ENCODE assay signal across 13 cellular contexts in genomic region chr1:1063261-1063944, GRCh38. TPM values are rescaled to one million over a fixed set of nuclear protein-coding genes. Genes with fewer than 3 reads are reported as not detected.
A peak's percentile ranks its signal among the peaks of the same experiment; 100 is the strongest.
DNase-seq lines count a peak whose midpoint lies in the region; ATAC-seq and TF ChIP-seq lines count a peak whose summit lies in the region.
"Had no signal": no experiment of that assay in that cellular context is flagged by ENCODE, and none has a peak within 500 bp of the region (broad histone marks: within the 10 kb centered on the region; RNA-seq: fewer than 3 reads in every experiment).

No MANE protein-coding gene starts in this region.

- TF ChIP-seq CTCF in Panc1 (IDR thresholded peaks at IDR 0.05), result no peak

- no peaks in the 10 kb centered on the region for H3K36me3 Mint-ChIP-seq in stimulated activated naive CD8-positive, alpha-beta T cell treated with anti-CD3 and anti-CD28 coated beads, Interleukin-15, Interleukin-2, amounts not matched to agents 100 ng/mL and 50 ng/mL, for 24 hours (ENCODE audit: low read depth)
- peaks cover 8% of the 10 kb centered on the region for H3K36me3 Mint-ChIP-seq in effector memory CD8-positive, alpha-beta T cell (ENCODE audit: insufficient read depth)
- no peaks in the 10 kb centered on the region for H3K36me3 Mint-ChIP-seq in naive thymus-derived CD4-positive, alpha-beta T cell

- DNase-seq in stimulated activated naive CD8-positive, alpha-beta T cell treated with anti-CD3 and anti-CD28 coated beads, Interleukin-15, Interleukin-2, amounts not matched to agents 100 U/mL and 50 U/mL, for 24 hours, result no peak
- DNase-seq in Panc1 (ENCODE audit: low read depth, low spot score) (no peak), SHP77 treated with DMSO at 0.1 percent for 48 hours (lab: John Stamatoyannopoulos, UW) (no peak), NCI-H345 treated with DMSO at 0.1 percent for 48 hours (lab: John Stamatoyannopoulos, UW; ENCODE audit: unreplicated experiment) (no peak), D341Med (ENCODE audit: low spot score) (no peak)
- DNase-seq in effector memory CD8-positive, alpha-beta T cell, result no peak
- no peak for DNase-seq in naive thymus-derived CD4-positive, alpha-beta T cell
- DNase-seq: SIG-M5 had no signal

- no peaks in the 10 kb centered on the region for H3K36me3 ChIP-seq in Panc1 (ENCODE audit: control insufficient read depth, insufficient read depth, low read length)
- no peaks in the 10 kb centered on the region for H3K36me3 ChIP-seq in naive thymus-derived CD4-positive, alpha-beta T cell (ENCODE audit: control insufficient read depth in 2 of 3, insufficient read depth in 3 of 3, low read length in 3 of 3)

- no peak for ATAC-seq in stimulated activated naive CD8-positive, alpha-beta T cell treated with anti-CD3 and anti-CD28 coated beads, Interleukin-15, Interleukin-2, amounts not matched to agents 100 U/mL and 50 U/mL, for 24 hours
- ATAC-seq in Panc1, result peak; percentile 25
- ATAC-seq in effector memory CD8-positive, alpha-beta T cell (replicated peaks), result no peak
- ATAC-seq in naive thymus-derived CD4-positive, alpha-beta T cell, result no peak

- BruUV-seq in Panc1 (replicated peaks; lab: Mats Ljungman, UMichigan), result no TSS peak

- peaks cover 20% of the 10 kb centered on the region for H3K4me1 ChIP-seq in Panc1 (ENCODE audit: control insufficient read depth, insufficient read depth, low read length)
- peaks cover 4 to 27% of the 10 kb centered on the region in 2 donors for H3K4me1 ChIP-seq in naive thymus-derived CD4-positive, alpha-beta T cell (ENCODE audit: control insufficient read depth in 2 of 2, insufficient read depth in 2 of 2, low read length in 2 of 2)

- H3K4me3 ChIP-seq in Panc1 (ENCODE audit: low read depth in 2 of 2, low read length in 2 of 2), result peak overlapping the region in 1 of 2 experiments; percentile 41; a peak in 2 of 4 replicates
- no peak overlapping the region for H3K4me3 ChIP-seq in naive thymus-derived CD4-positive, alpha-beta T cell (ENCODE audit: low read length)

- H3K9me3 ChIP-seq in Panc1 (ENCODE audit: control insufficient read depth, insufficient read depth, low read depth, low read length), result no peaks in the 10 kb centered on the region
- no peaks in the 10 kb centered on the region for H3K9me3 ChIP-seq in naive thymus-derived CD4-positive, alpha-beta T cell (ENCODE audit: control insufficient read depth in 2 of 3, low read length in 3 of 3)

- H3K27me3 Mint-ChIP-seq in stimulated activated naive CD8-positive, alpha-beta T cell treated with anti-CD3 and anti-CD28 coated beads, Interleukin-15, Interleukin-2, amounts not matched to agents 100 ng/mL and 50 ng/mL, for 24 hours, result peaks cover 9% of the 10 kb centered on the region
- peaks cover 5 to 34% of the 10 kb centered on the region in 2 donors for H3K27me3 Mint-ChIP-seq in effector memory CD8-positive, alpha-beta T cell
- peaks cover 7 to 19% (median 13%) of the 10 kb centered on the region in 5 donors for H3K27me3 Mint-ChIP-seq in naive thymus-derived CD4-positive, alpha-beta T cell

- H3K27ac Mint-ChIP-seq in stimulated activated naive CD8-positive, alpha-beta T cell treated with anti-CD3 and anti-CD28 coated beads, Interleukin-15, Interleukin-2, amounts not matched to agents 100 ng/mL and 50 ng/mL, for 24 hours, result peak overlapping the region; percentile 85
- peak overlapping the region in 1 of 2 donors; percentile 78 for H3K27ac Mint-ChIP-seq in effector memory CD8-positive, alpha-beta T cell
- H3K27ac Mint-ChIP-seq in naive thymus-derived CD4-positive, alpha-beta T cell, result peak overlapping the region in 1 of 9 donors; percentile 43
- H3K27ac Mint-ChIP-seq: CD4-positive, alpha-beta T cell had no signal

- POLR2A ChIA-PET in Panc1 (lab: Charles Lee), result no interaction called here
- POLR2A ChIA-PET in naive thymus-derived CD4-positive, alpha-beta T cell (lab: Charles Lee), result interaction anchor here (1.7 to 2.4 kb wide), 2 partner anchors 23 to 49 kb away, joined by 4 to 6 read pairs; partner anchors contain the start of gene ISG15

- intact Hi-C loops in Panc1 (cut with micrococcal nuclease; ENCODE audit: unreplicated experiment), result loop anchor here (10.0 kb wide), 1 partner anchor 49 kb away; the partner anchor contains the start of gene ISG15
- intact Hi-C loops in naive thymus-derived CD4-positive, alpha-beta T cell (cut with micrococcal nuclease), result loop anchor here in 1 of 2 donors (1.0 kb wide), 2 partner anchors 30 to 79 kb away; no protein-coding TSS in a partner anchor

- H3K4me3 Mint-ChIP-seq in stimulated activated naive CD8-positive, alpha-beta T cell treated with anti-CD3 and anti-CD28 coated beads, Interleukin-15, Interleukin-2, amounts not matched to agents 100 ng/mL and 50 ng/mL, for 24 hours, result peak overlapping the region; percentile 79
- H3K4me3 Mint-ChIP-seq in effector memory CD8-positive, alpha-beta T cell, result peak overlapping the region; percentile 27 to 45
- peak overlapping the region in 1 of 10 donors; percentile 64 for H3K4me3 Mint-ChIP-seq in naive thymus-derived CD4-positive, alpha-beta T cell

- CTCF ChIA-PET in Panc1 (lab: Charles Lee), result interaction anchor here (1.0 to 1.6 kb wide), 4 partner anchors 9 to 80 kb away, joined by 4 to 11 read pairs (median 7); no protein-coding TSS in a partner anchor
- CTCF ChIA-PET in naive thymus-derived CD4-positive, alpha-beta T cell (lab: Charles Lee), result interaction anchor here (0.8 to 4.8 kb wide), 7 partner anchors 31 to 80 kb away, joined by 3 to 38 read pairs (median 3); partner anchors contain the start of genes ISG15 and PERM1

- no peak overlapping the region for H3K27ac ChIP-seq in Panc1 (ENCODE audit: low read length)
- H3K27ac ChIP-seq in naive thymus-derived CD4-positive, alpha-beta T cell (ENCODE audit: low read depth, low read length), result no peak overlapping the region
- H3K27ac ChIP-seq: HL-60 had no signal

- in situ Hi-C loops in Panc1 (cut with HindIII; ENCODE audit: low pct_unique_long_range_greater_than_20kb, low sequenced_read_pairs), result no loop called here

- no peaks in the 10 kb centered on the region for H3K9me3 Mint-ChIP-seq in stimulated activated naive CD8-positive, alpha-beta T cell treated with anti-CD3 and anti-CD28 coated beads, Interleukin-15, Interleukin-2, amounts not matched to agents 100 ng/mL and 50 ng/mL, for 24 hours
- no peaks in the 10 kb centered on the region for H3K9me3 Mint-ChIP-seq in effector memory CD8-positive, alpha-beta T cell
- no peaks in the 10 kb centered on the region for H3K9me3 Mint-ChIP-seq in naive thymus-derived CD4-positive, alpha-beta T cell
- H3K9me3 Mint-ChIP-seq: CD4-positive, alpha-beta T cell had no signal

- H3K4me1 Mint-ChIP-seq in stimulated activated naive CD8-positive, alpha-beta T cell treated with anti-CD3 and anti-CD28 coated beads, Interleukin-15, Interleukin-2, amounts not matched to agents 100 ng/mL and 50 ng/mL, for 24 hours (ENCODE audit: low read depth), result peaks cover 48% of the 10 kb centered on the region
- H3K4me1 Mint-ChIP-seq in effector memory CD8-positive, alpha-beta T cell (ENCODE audit: low read depth in 2 of 2), result peaks cover 12% of the 10 kb centered on the region in 2 donors
- peaks cover 0 to 23% (median 6%) of the 10 kb centered on the region in 7 donors for H3K4me1 Mint-ChIP-seq in naive thymus-derived CD4-positive, alpha-beta T cell

- no peaks in the 10 kb centered on the region for H3K27me3 ChIP-seq in Panc1 (ENCODE audit: control insufficient read depth, insufficient read depth, low read length)
- peaks cover 3 to 16% of the 10 kb centered on the region in 2 donors for H3K27me3 ChIP-seq in naive thymus-derived CD4-positive, alpha-beta T cell (ENCODE audit: control insufficient read depth in 2 of 2, insufficient read depth in 2 of 2, low read length in 2 of 2)

RNA-seq across cellular contexts. Expression of gene RNF223, which starts 10.7 kb away (rescaled TPM):
- 0.08 TPM for total RNA-seq in Panc1 (2021; ENCODE audit: unreplicated experiment)
- not detected for polyA plus RNA-seq in Panc1 (2012; ENCODE audit: insufficient read length)
- under 1 TPM in 1 of 5 experiments, not detected in 4; 0.32 TPM for total RNA-seq in naive thymus-derived CD4-positive, alpha-beta T cell
- polyA plus RNA-seq in naive thymus-derived CD4-positive, alpha-beta T cell, result not detected
- total RNA-seq: CD4-positive, alpha-beta T cell; NCI-H460; pulmonary artery endothelial cell had no signal

RNA-seq across cellular contexts. Expression of gene AGRN, which starts 43.5 kb away (rescaled TPM):
- total RNA-seq in Panc1 (2021; ENCODE audit: unreplicated experiment), result 153 TPM
- 160 TPM for polyA plus RNA-seq in Panc1 (2012; ENCODE audit: insufficient read length)
- total RNA-seq in naive thymus-derived CD4-positive, alpha-beta T cell, result 10 to 100 TPM in 1 of 5 experiments, 1 to 10 TPM in 4; 1.8 to 10.9 (median 4.9) TPM
- polyA plus RNA-seq in naive thymus-derived CD4-positive, alpha-beta T cell, result 1 to 10 TPM in 1 of 2 donors, under 1 TPM in 1; 0.19 to 1.2 TPM

RNA-seq across cellular contexts. Expression of gene ISG15, which starts 50.1 kb away (rescaled TPM):
- 102 TPM for total RNA-seq in Panc1 (2021; ENCODE audit: unreplicated experiment)
- polyA plus RNA-seq in Panc1 (2012; ENCODE audit: insufficient read length), result 82.4 TPM
- total RNA-seq in naive thymus-derived CD4-positive, alpha-beta T cell, result 100 to 1,000 TPM in 1 of 5 experiments, 10 to 100 TPM in 4; 17.4 to 227 (median 25.4) TPM
- 100 to 1,000 TPM; 114 to 218 TPM for polyA plus RNA-seq in naive thymus-derived CD4-positive, alpha-beta T cell

RNA-seq across cellular contexts. Expression of gene C1orf159, which starts 52.5 kb away (rescaled TPM):
- total RNA-seq in Panc1 (2021; ENCODE audit: unreplicated experiment), result 28.8 TPM
- 25.8 TPM for polyA plus RNA-seq in Panc1 (2012; ENCODE audit: insufficient read length)
- total RNA-seq in naive thymus-derived CD4-positive, alpha-beta T cell, result 10 to 100 TPM; 17.6 to 21.9 (median 19.6) TPM
- 10 to 100 TPM in 1 of 2 donors, 1 to 10 TPM in 1; 6.4 to 10.5 TPM for polyA plus RNA-seq in naive thymus-derived CD4-positive, alpha-beta T cell

Comparison
In these comparisons a context has a peak if more than half of its experiments do, and no peak if none do; other contexts are left out.
1. RNA of gene AGRN, which starts 43.5 kb away (total RNA-seq): 153 TPM in Panc1 (single experiment); 1.8 to 10.9 TPM in naive thymus-derived CD4-positive, alpha-beta T cell; every median in the first group is over 10 times any median in the second.